Comparison of ENCODE assay signal across 9 cellular contexts in genomic region chr2:25279091-25279651, GRCh38.
DNase-seq lines count a peak whose midpoint lies in the region; ATAC-seq, FAIRE-seq and TF ChIP-seq lines count a peak whose summit lies in the region.
"Had no signal": no experiment of that assay in that cellular context is flagged by ENCODE, and none has a peak within 500 bp of the region (broad histone marks: within the 10 kb centered on the region; RNA-seq: fewer than 3 reads in every experiment).

No MANE protein-coding gene starts in this region.

- ATAC-seq in HG02588 (IDR thresholded peaks at IDR 0.05; ENCODE audit: unreplicated experiment) = peak; percentile 70

- H3K4me3 ChIP-seq in bronchial epithelial cell (ENCODE audit: low read depth, low read length) = peak overlapping the region; percentile 11
- no peak overlapping the region for H3K4me3 ChIP-seq in muscle layer of duodenum (ENCODE audit: low read depth in 1 of 2, low read length in 2 of 2)

- peaks cover 4% of the 10 kb centered on the region for H3K36me3 ChIP-seq in bronchial epithelial cell (ENCODE audit: control insufficient read depth, insufficient read depth, low read length)
- H3K36me3 ChIP-seq in muscle layer of duodenum (ENCODE audit: control insufficient read depth in 1 of 2, insufficient read depth in 2 of 2, low read length in 2 of 2) = peaks cover 4 to 13% of the 10 kb centered on the region in 2 donors

- no peaks in the 10 kb centered on the region for H3K9me3 ChIP-seq in muscle layer of duodenum (ENCODE audit: control insufficient read depth in 1 of 2, low read length in 2 of 2)

- H3K4me1 ChIP-seq in muscle layer of duodenum (ENCODE audit: control insufficient read depth in 1 of 2, insufficient read depth in 2 of 2, low read length in 2 of 2) = peaks cover 13 to 55% of the 10 kb centered on the region in 2 donors

- FAIRE-seq in bronchial epithelial cell (lab: Jason Lieb, UNC) = peak; percentile 98
- FAIRE-seq: A204.1 had no signal

- no peak for TF ChIP-seq CTCF in bronchial epithelial cell (IDR thresholded peaks at IDR 0.05; ENCODE audit: insufficient read depth, low read length, severe bottlenecking)

- peak overlapping the region; percentile 14 for H3K27ac ChIP-seq in muscle layer of duodenum (ENCODE audit: low read length)

- DNase-seq in DMS153 (lab: John Stamatoyannopoulos, UW) (peak; percentile 38), DMS153 treated with DMSO at 0.1 percent for 48 hours (lab: John Stamatoyannopoulos, UW; ENCODE audit: unreplicated experiment) (no peak), NCI-H1105 (lab: John Stamatoyannopoulos, UW) (peak; percentile 63), bronchial epithelial cell (ENCODE audit: low read depth) (peak; percentile 93), HK-2 (ENCODE audit: unreplicated experiment) (no peak), NCI-H2227 (lab: John Stamatoyannopoulos, UW; ENCODE audit: unreplicated experiment) (no peak)

- H3K27me3 ChIP-seq in bronchial epithelial cell (ENCODE audit: control insufficient read depth, insufficient read depth, low read length) (no peaks in the 10 kb centered on the region), muscle layer of duodenum (ENCODE audit: low read depth, low read length) (no peaks in the 10 kb centered on the region)

Comparison
In these comparisons a context has a peak if more than half of its experiments do, and no peak if none do; other contexts are left out.
1. DNase-seq: peak in DMS153 (single experiment), NCI-H1105 (single experiment) and bronchial epithelial cell (single experiment); none in DMS153 treated with DMSO at 0.1 percent for 48 hours (single experiment), HK-2 (single experiment) and NCI-H2227 (single experiment).